In the genomic region with DNA sequence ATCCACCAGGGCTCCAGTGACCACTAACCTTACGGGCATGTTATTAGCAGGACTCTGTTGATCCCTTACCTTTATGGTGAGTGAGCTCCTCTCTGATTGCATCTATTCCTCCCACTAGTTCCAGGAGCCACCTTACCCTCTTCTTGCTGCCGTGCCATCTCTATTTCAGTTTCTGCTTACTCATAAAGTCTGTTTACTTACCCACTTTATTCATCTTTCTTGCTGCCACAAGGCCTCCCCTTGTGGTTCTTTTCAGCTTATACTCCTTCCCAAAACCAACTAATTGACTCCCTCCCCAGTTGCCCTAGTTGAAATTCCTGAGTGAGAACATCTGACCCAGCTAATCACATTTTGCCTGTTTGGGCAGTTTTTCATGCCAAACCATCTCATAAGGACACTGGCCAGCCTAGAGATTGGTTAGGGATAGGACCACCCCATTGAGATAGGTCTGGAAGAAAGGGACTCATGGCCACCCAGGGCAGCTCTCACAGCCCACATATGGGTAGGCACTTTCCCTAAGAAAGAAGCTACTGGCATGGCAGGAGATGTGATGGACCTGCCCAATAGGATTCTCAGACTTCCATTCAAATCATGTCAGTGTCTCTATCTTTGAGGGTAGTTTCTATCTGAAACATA, we compare ENCODE assay signal across 15 cellular contexts.
A peak's percentile ranks its signal among the peaks of the same experiment; 100 is the strongest.
DNase-seq lines count a peak whose midpoint lies in the region; ATAC-seq and TF ChIP-seq lines count a peak whose summit lies in the region.
"Had no signal": no experiment of that assay in that cellular context is flagged by ENCODE, and none has a peak within 500 bp of the region (broad histone marks: within the 10 kb centered on the region; RNA-seq: fewer than 3 reads in every experiment).

No MANE protein-coding gene starts in this region.

- H3K4me1 Mint-ChIP-seq in activated CD4-positive, alpha-beta memory T cell treated with anti-CD3 and anti-CD28 coated beads, Interleukin-2, amount 10 ng/mL, durations not matched to agents 7 days and 5 days: no peaks in the 10 kb centered on the region
- H3K4me1 Mint-ChIP-seq: activated naive CD8-positive, alpha-beta T cell treated with anti-CD3 and anti-CD28 coated beads, Interleukin-2, amount 10 ng/mL, durations not matched to agents 7 days and 5 days had no signal

- H3K9me3 Mint-ChIP-seq in activated CD4-positive, alpha-beta memory T cell treated with anti-CD3 and anti-CD28 coated beads, Interleukin-2, amount 10 ng/mL, durations not matched to agents 7 days and 5 days: peaks cover 23% of the 10 kb centered on the region

- intact Hi-C loops in posterior vena cava (cut with DNase I): no loop called here

- no peak overlapping the region for H2AFZ ChIP-seq in osteoblast (ENCODE audit: low read length)

- no peaks in the 10 kb centered on the region for H3K27me3 ChIP-seq in osteoblast (ENCODE audit: insufficient read depth, low read length)
- H3K27me3 ChIP-seq: right lobe of liver had no signal

- no peak overlapping the region for H3K4me2 ChIP-seq in osteoblast (ENCODE audit: insufficient read depth, low read length)

- ATAC-seq in HG02623 (IDR thresholded peaks at IDR 0.05; ENCODE audit: unreplicated experiment) (peak; percentile 66), HG03439 (IDR thresholded peaks at IDR 0.05; ENCODE audit: unreplicated experiment) (no peak)
- ATAC-seq: right lobe of liver had no signal

- H3K9me3 ChIP-seq in osteoblast (ENCODE audit: low read depth, low read length): no peaks in the 10 kb centered on the region
- H3K9me3 ChIP-seq: right lobe of liver, thoracic aorta had no signal

- no peak overlapping the region for H3K4me3 ChIP-seq in osteoblast (ENCODE audit: insufficient read depth, low read length)
- H3K4me3 ChIP-seq: coronary artery, right lobe of liver, thoracic aorta had no signal

- H3K36me3 ChIP-seq in osteoblast (ENCODE audit: insufficient read depth, low read length): no peaks in the 10 kb centered on the region
- H3K36me3 ChIP-seq: right lobe of liver, thoracic aorta had no signal

- no peak overlapping the region for H3K27ac ChIP-seq in osteoblast (ENCODE audit: low read depth, low read length)
- H3K27ac ChIP-seq: 22Rv1, coronary artery, right lobe of liver, thoracic aorta had no signal

- TF ChIP-seq CTCF in osteoblast (IDR thresholded peaks at IDR 0.05; ENCODE audit: extremely low read depth, low read depth, low read length): no peak

- POLR2A ChIA-PET in activated CD4-positive, alpha-beta memory T cell treated with anti-CD3 and anti-CD28 coated beads, Interleukin-2, amount 10 ng/mL, durations not matched to agents 7 days and 5 days (lab: Charles Lee): no interaction called here

- no peak overlapping the region for H3K4me3 Mint-ChIP-seq in activated CD4-positive, alpha-beta memory T cell treated with anti-CD3 and anti-CD28 coated beads, Interleukin-2, amount 10 ng/mL, durations not matched to agents 7 days and 5 days
- H3K4me3 Mint-ChIP-seq: activated naive CD8-positive, alpha-beta T cell treated with anti-CD3 and anti-CD28 coated beads, Interleukin-2, amount 10 ng/mL, durations not matched to agents 7 days and 5 days had no signal

- no peaks in the 10 kb centered on the region for H3K79me2 ChIP-seq in osteoblast (ENCODE audit: insufficient read depth, low read length)

- CTCF ChIA-PET in activated CD4-positive, alpha-beta memory T cell treated with anti-CD3 and anti-CD28 coated beads, Interleukin-2, amount 10 ng/mL, durations not matched to agents 7 days and 5 days (lab: Charles Lee): no interaction called here

- H4K20me1 ChIP-seq in osteoblast (ENCODE audit: insufficient read depth, low read length): no peaks in the 10 kb centered on the region

- no peak overlapping the region for H3K27ac Mint-ChIP-seq in activated CD4-positive, alpha-beta memory T cell treated with anti-CD3 and anti-CD28 coated beads, Interleukin-2, amount 10 ng/mL, durations not matched to agents 7 days and 5 days
- H3K27ac Mint-ChIP-seq: activated naive CD8-positive, alpha-beta T cell treated with anti-CD3 and anti-CD28 coated beads, Interleukin-2, amount 10 ng/mL, durations not matched to agents 7 days and 5 days had no signal

- DNase-seq in DMS53 (lab: John Stamatoyannopoulos, UW) (peak; percentile 32), DMS53 treated with DMSO at 0.1 percent for 48 hours (lab: John Stamatoyannopoulos, UW; ENCODE audit: unreplicated experiment) (no peak), LHCN-M2 (ENCODE audit: low read depth) (peak; percentile 85), osteoblast (ENCODE audit: insufficient read length, low spot score, missing footprints) (peak; percentile 76), posterior vena cava (ENCODE audit: low spot score) (no peak)
- no peak for DNase-seq in activated CD4-positive, alpha-beta memory T cell treated with anti-CD3 and anti-CD28 coated beads, Interleukin-2, amount 10 ng/mL, durations not matched to agents 7 days and 5 days
- DNase-seq: activated naive CD8-positive, alpha-beta T cell treated with anti-CD3 and anti-CD28 coated beads, Interleukin-2, amount 10 ng/mL, durations not matched to agents 7 days and 5 days; NCI-H345; right lobe of liver; RPMI8226 had no signal

- H3K4me1 ChIP-seq in osteoblast (ENCODE audit: insufficient read depth, low read length): peaks cover 3% of the 10 kb centered on the region
- H3K4me1 ChIP-seq: right lobe of liver had no signal

- no peaks in the 10 kb centered on the region for H3K36me3 Mint-ChIP-seq in activated CD4-positive, alpha-beta memory T cell treated with anti-CD3 and anti-CD28 coated beads, Interleukin-2, amount 10 ng/mL, durations not matched to agents 7 days and 5 days (ENCODE audit: low read depth)
- H3K36me3 Mint-ChIP-seq: activated naive CD8-positive, alpha-beta T cell treated with anti-CD3 and anti-CD28 coated beads, Interleukin-2, amount 10 ng/mL, durations not matched to agents 7 days and 5 days had no signal

- no peaks in the 10 kb centered on the region for H3K27me3 Mint-ChIP-seq in activated CD4-positive, alpha-beta memory T cell treated with anti-CD3 and anti-CD28 coated beads, Interleukin-2, amount 10 ng/mL, durations not matched to agents 7 days and 5 days
- H3K27me3 Mint-ChIP-seq: activated naive CD8-positive, alpha-beta T cell treated with anti-CD3 and anti-CD28 coated beads, Interleukin-2, amount 10 ng/mL, durations not matched to agents 7 days and 5 days had no signal

Comparison
In these comparisons a context has a peak if more than half of its experiments do, and no peak if none do; other contexts are left out.
1. DNase-seq: peak in DMS53 (single experiment), LHCN-M2 (single experiment) and osteoblast (single experiment); none in DMS53 treated with DMSO at 0.1 percent for 48 hours (single experiment), activated CD4-positive, alpha-beta memory T cell treated with anti-CD3 and anti-CD28 coated beads, Interleukin-2, amount 10 ng/mL, durations not matched to agents 7 days and 5 days (single experiment) and posterior vena cava (single experiment).